In genomic region chr1:93323185-93323820, GRCh38 we compare ENCODE assay signal across 19 cellular contexts. TPM values are rescaled to one million over a fixed set of nuclear protein-coding genes. Genes with fewer than 3 reads are reported as not detected.
DNase-seq lines count a peak whose midpoint lies in the region; ATAC-seq and TF ChIP-seq lines count a peak whose summit lies in the region.
"Had no signal": no experiment of that assay in that cellular context is flagged by ENCODE, and none has a peak within 500 bp of the region (broad histone marks: within the 10 kb centered on the region; RNA-seq: fewer than 3 reads in every experiment).

No MANE protein-coding gene starts in this region.

- no peaks in the 10 kb centered on the region for H3K9me3 Mint-ChIP-seq in mesothelial cell of epicardium
- H3K9me3 Mint-ChIP-seq: CD4-positive, alpha-beta T cell; IgD-negative memory B cell had no signal

- no peak for TF ChIP-seq POLR2A in stomach (IDR thresholded peaks at IDR 0.05)

- H3K4me1 Mint-ChIP-seq in mesothelial cell of epicardium, result peaks cover 19% of the 10 kb centered on the region
- H3K4me1 Mint-ChIP-seq: IgD-negative memory B cell had no signal

- peak overlapping the region; percentile 70 for H3K27ac Mint-ChIP-seq in mesothelial cell of epicardium
- H3K27ac Mint-ChIP-seq: CD4-positive, alpha-beta T cell; H9; IgD-negative memory B cell had no signal

- H3K9me3 ChIP-seq in WERI-Rb-1 (ENCODE audit: severe bottlenecking) (no peaks in the 10 kb centered on the region), stomach (no peaks in the 10 kb centered on the region)
- H3K9me3 ChIP-seq: A549 had no signal

- peaks cover 0 to 24% (median 0%) of the 10 kb centered on the region in 4 donors for H3K4me1 ChIP-seq in stomach

- H3K27me3 Mint-ChIP-seq in mesothelial cell of epicardium (ENCODE audit: low read depth), result no peaks in the 10 kb centered on the region
- H3K27me3 Mint-ChIP-seq: CD4-positive, alpha-beta T cell; IgD-negative memory B cell had no signal

- ATAC-seq in HG02981 (IDR thresholded peaks at IDR 0.05; ENCODE audit: unreplicated experiment), result no peak
- no peak for ATAC-seq in HG03457 (IDR thresholded peaks at IDR 0.05; ENCODE audit: unreplicated experiment)
- ATAC-seq: A549 had no signal

- no peak for TF ChIP-seq EP300 in stomach (IDR thresholded peaks at IDR 0.05)

- TF ChIP-seq CTCF in WERI-Rb-1 (IDR thresholded peaks at IDR 0.05; ENCODE audit: low read depth, low read length) (no peak), mesothelial cell of epicardium (IDR thresholded peaks at IDR 0.05; ENCODE audit: unreplicated experiment) (no peak), stomach (IDR thresholded peaks at IDR 0.05) (no peak)

- WGBS in stomach, 5 donors, result 51 to 70% (median 63%) methylated on average over 3 of the region's 3 CpGs

- no peaks in the 10 kb centered on the region for H3K36me3 Mint-ChIP-seq in mesothelial cell of epicardium

- intact Hi-C loops in stomach (cut with DNase I; ENCODE audit: low total_unique reads), result no loop called here

- H3K4me3 ChIP-seq in WERI-Rb-1 (ENCODE audit: low read depth, low read length) (no peak overlapping the region), stomach (no peak overlapping the region)
- H3K4me3 ChIP-seq: A549 had no signal

- DNase-seq in ELF-1 (ENCODE audit: low read depth, low spot score) (peak; percentile 34), WERI-Rb-1 (peak; percentile 29), mesothelial cell of epicardium (ENCODE audit: low spot score in 2 of 2, unreplicated experiment in 2 of 2) (no peak), stomach (no peak)
- DNase-seq in activated CD4-positive, alpha-beta T cell treated with anti-CD3 and anti-CD28 coated beads, Interleukin-2, amount 50 U/mL, for 4 hours, result no peak
- DNase-seq: CD4-positive, alpha-beta T cell; H9; Kasumi-1; NCI-H1092 treated with DMSO at 0.1 percent for 48 hours; NCI-H146; NCI-H2029 treated with DMSO at 0.1 percent for 48 hours; NCI-H2171; NCI-H446; NCI-H526 treated with DMSO at 0.1 percent for 48 hours; Right ventricle myocardium superior had no signal

- H3K27me3 ChIP-seq in WERI-Rb-1 (ENCODE audit: insufficient read depth, low read depth, severe bottlenecking), result no peaks in the 10 kb centered on the region
- no peaks in the 10 kb centered on the region for H3K27me3 ChIP-seq in stomach

- H3K27ac ChIP-seq in WERI-Rb-1 (no peak overlapping the region), stomach (peak overlapping the region in 3 of 5 donors; percentile 57 to 76 (median 68))

- H3K4me3 Mint-ChIP-seq in mesothelial cell of epicardium, result no peak overlapping the region
- H3K4me3 Mint-ChIP-seq: CD4-positive, alpha-beta T cell; H9; IgD-negative memory B cell had no signal

- H3K36me3 ChIP-seq in WERI-Rb-1 (no peaks in the 10 kb centered on the region), stomach (no peaks in the 10 kb centered on the region)

RNA-seq across cellular contexts. Expression of gene DR1, which starts 22.4 kb away (rescaled TPM):
- total RNA-seq in mesothelial cell of epicardium, result 36.8 to 38.7 TPM (median 37.7 TPM) in 3 replicates
- total RNA-seq in stomach, result 10 to 100 TPM; 10.3 to 78.2 (median 37.1) TPM
- polyA plus RNA-seq in stomach, result 10 to 100 TPM; 10.2 to 27.3 (median 17.5) TPM

Comparison
In these comparisons a context has a peak if more than half of its experiments do, and no peak if none do; other contexts are left out.
1. DNase-seq: peak in ELF-1 (single experiment) and WERI-Rb-1 (single experiment); none in mesothelial cell of epicardium (0 of 2), stomach (single experiment) and activated CD4-positive, alpha-beta T cell treated with anti-CD3 and anti-CD28 coated beads, Interleukin-2, amount 50 U/mL, for 4 hours (0 of 2).